ENCODE assay signal across 14 cellular contexts in the genomic region with DNA sequence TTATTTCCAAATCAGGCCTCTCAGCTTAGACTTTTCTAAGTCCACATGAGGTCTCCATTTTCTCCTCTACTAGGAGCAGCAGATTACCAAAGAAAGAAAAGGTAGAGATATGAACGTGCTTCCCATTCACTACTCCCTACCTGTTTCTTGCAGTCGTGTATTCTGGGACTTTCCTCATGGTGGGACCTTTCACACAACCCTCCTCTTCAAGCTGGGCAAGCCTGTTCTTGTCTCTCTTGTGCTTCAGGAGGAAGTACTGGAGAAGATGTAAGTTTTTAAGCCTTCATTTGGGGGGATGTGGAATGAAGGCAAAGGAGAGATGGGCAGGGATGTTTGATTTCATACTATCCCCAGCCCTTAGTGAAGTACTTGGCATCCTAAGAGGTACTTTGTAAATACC.
DNase-seq lines count a peak whose midpoint lies in the region; ATAC-seq, FAIRE-seq and TF ChIP-seq lines count a peak whose summit lies in the region.
"Had no signal": no experiment of that assay in that cellular context is flagged by ENCODE, and none has a peak within 500 bp of the region (broad histone marks: within the 10 kb centered on the region; RNA-seq: fewer than 3 reads in every experiment).

No MANE protein-coding gene starts in this region.

- TF ChIP-seq POLR2A in breast epithelium (IDR thresholded peaks at IDR 0.05) (no peak), vagina (IDR thresholded peaks at IDR 0.05) (no peak)

- intact Hi-C loops in breast epithelium (cut with DNase I; ENCODE audit: low total_unique reads) = no loop called here
- intact Hi-C loops in MCF 10A (cut with micrococcal nuclease) = no loop called here
- intact Hi-C loops in vagina (cut with DNase I) = no loop called here

- H3K36me3 ChIP-seq in breast epithelium = no peaks in the 10 kb centered on the region
- no peaks in the 10 kb centered on the region for H3K36me3 ChIP-seq in bronchial epithelial cell (ENCODE audit: control insufficient read depth, insufficient read depth, low read length)
- no peaks in the 10 kb centered on the region for H3K36me3 ChIP-seq in vagina

- BruUV-seq in MCF 10A (replicated peaks; lab: Mats Ljungman, UMichigan) = no TSS peak

- H3K27ac Mint-ChIP-seq in MCF 10A (ENCODE audit: low read depth, unreplicated experiment) (no peak overlapping the region), nephron progenitor cell (peak overlapping the region; percentile 77)

- H3K36me3 Mint-ChIP-seq in MCF 10A (ENCODE audit: insufficient read depth, unreplicated experiment) (no peaks in the 10 kb centered on the region), nephron progenitor cell (ENCODE audit: low read depth) (no peaks in the 10 kb centered on the region)

- CTCF ChIA-PET in MCF 10A (lab: Yijun Ruan, JAX) = interaction anchor here (0.6 to 1.3 kb wide), 3 partner anchors 11 to 1984 kb away, joined by 3 read pairs; no protein-coding TSS in a partner anchor

- H3K4me3 ChIP-seq in breast epithelium (no peak overlapping the region), bronchial epithelial cell (ENCODE audit: low read depth, low read length) (no peak overlapping the region), vagina (no peak overlapping the region)

- ATAC-seq in HG02884 (IDR thresholded peaks at IDR 0.05; ENCODE audit: unreplicated experiment) = no peak

- DNase-seq in breast epithelium (ENCODE audit: low spot score in 2 of 2) (no peak), MCF 10A (ENCODE audit: unreplicated experiment) (no peak), bronchial epithelial cell (ENCODE audit: low read depth) (peak; percentile 73), nephron progenitor cell (no peak), vagina (ENCODE audit: extremely low spot score in 2 of 2) (no peak), NCI-H774 (lab: John Stamatoyannopoulos, UW) (no peak)
- DNase-seq in activated naive CD4-positive, alpha-beta T cell (lab: John Stamatoyannopoulos, UW) = no peak
- DNase-seq: C1 segment of cervical spinal cord, Karpas-422, NCI-H1417, NCI-H2029, NCI-H526, SK-N-SH had no signal

- H3K9me3 Mint-ChIP-seq in MCF 10A (ENCODE audit: unreplicated experiment) (no peaks in the 10 kb centered on the region), nephron progenitor cell (no peaks in the 10 kb centered on the region)

- POLR2A ChIA-PET in MCF 10A (lab: Yijun Ruan, JAX) = interaction anchor here (0.7 to 2.3 kb wide), 5 partner anchors 11 to 153 kb away, joined by 3 to 11 read pairs (median 4); no protein-coding TSS in a partner anchor

- H3K4me3 Mint-ChIP-seq in MCF 10A (ENCODE audit: unreplicated experiment) (no peak overlapping the region), nephron progenitor cell (no peak overlapping the region)

- peak overlapping the region; percentile 14 to 62 for H3K27ac ChIP-seq in breast epithelium
- H3K27ac ChIP-seq in vagina = peak overlapping the region; percentile 36

- H3K9me3 ChIP-seq in breast epithelium = no peaks in the 10 kb centered on the region
- no peaks in the 10 kb centered on the region for H3K9me3 ChIP-seq in vagina
- H3K9me3 ChIP-seq: SK-N-SH had no signal

- H3K4me1 Mint-ChIP-seq in MCF 10A (ENCODE audit: insufficient read depth, unreplicated experiment) = peaks cover 19% of the 10 kb centered on the region
- H3K4me1 Mint-ChIP-seq in nephron progenitor cell = peaks cover 55% of the 10 kb centered on the region

- no peak for FAIRE-seq in bronchial epithelial cell (lab: Jason Lieb, UNC)

- H3K4me1 ChIP-seq in breast epithelium (no peaks in the 10 kb centered on the region), vagina (peaks cover 20% of the 10 kb centered on the region)

- H3K27me3 Mint-ChIP-seq in MCF 10A (ENCODE audit: insufficient read depth, unreplicated experiment) = no peaks in the 10 kb centered on the region
- peaks cover 3% of the 10 kb centered on the region for H3K27me3 Mint-ChIP-seq in nephron progenitor cell (ENCODE audit: low read depth, poor library complexity)

- H3K27me3 ChIP-seq in breast epithelium = no peaks in the 10 kb centered on the region
- H3K27me3 ChIP-seq in bronchial epithelial cell (ENCODE audit: control insufficient read depth, insufficient read depth, low read length) = no peaks in the 10 kb centered on the region
- H3K27me3 ChIP-seq in vagina = no peaks in the 10 kb centered on the region

- TF ChIP-seq CTCF in breast epithelium (IDR thresholded peaks at IDR 0.05) = no peak
- no peak for TF ChIP-seq CTCF in MCF 10A (IDR thresholded peaks at IDR 0.05; ENCODE audit: unreplicated experiment)
- no peak for TF ChIP-seq CTCF in bronchial epithelial cell (IDR thresholded peaks at IDR 0.05; ENCODE audit: insufficient read depth, low read length, severe bottlenecking)
- TF ChIP-seq CTCF in nephron progenitor cell (IDR thresholded peaks at IDR 0.05) = no peak
- no peak for TF ChIP-seq CTCF in vagina (IDR thresholded peaks at IDR 0.05)
